In genomic region chr4:178138491-178138890, GRCh38 we compare ENCODE assay signal across 25 cellular contexts.
"Had no signal": no experiment of that assay in that cellular context is flagged by ENCODE, and none has a peak within 500 bp of the region (broad histone marks: within the 10 kb centered on the region; RNA-seq: fewer than 3 reads in every experiment).

No MANE protein-coding gene starts in this region.

- H3K9me3 Mint-ChIP-seq: nephron progenitor cell had no signal

- H3K36me3 Mint-ChIP-seq: naive B cell; naive thymus-derived CD8-positive, alpha-beta T cell; natural killer cell treated with Interleukin-12 subunit alpha and Interleukin-12 subunit beta and Interleukin-15 and Interleukin-18, amount 100 ng/mL, for 72 hours; stimulated activated memory B cell treated with anti-CD40 and anti-IgM and Interleukin-4, amounts not matched to agents 10 μg/mL and 1 μg/mL and 100 μg/mL, for 72 hours; type B pancreatic cell had no signal

- H3K4me3 Mint-ChIP-seq: naive B cell; naive thymus-derived CD8-positive, alpha-beta T cell; natural killer cell treated with Interleukin-12 subunit alpha and Interleukin-12 subunit beta and Interleukin-15 and Interleukin-18, amount 100 ng/mL, for 72 hours; nephron progenitor cell; neural crest cell; stimulated activated memory B cell treated with anti-CD40 and anti-IgM and Interleukin-4, amounts not matched to agents 10 μg/mL and 1 μg/mL and 100 μg/mL, for 72 hours; stimulated activated naive CD8-positive, alpha-beta T cell treated with anti-CD3 and anti-CD28 coated beads, Interleukin-15, amount 100 ng/mL, for 72 hours; type B pancreatic cell had no signal

- H3K27me3 Mint-ChIP-seq: naive B cell; naive thymus-derived CD8-positive, alpha-beta T cell; natural killer cell treated with Interleukin-12 subunit alpha and Interleukin-12 subunit beta and Interleukin-15 and Interleukin-18, amount 100 ng/mL, for 72 hours; progenitor cell of endocrine pancreas; stimulated activated memory B cell treated with anti-CD40 and anti-IgM and Interleukin-4, amounts not matched to agents 10 μg/mL and 1 μg/mL and 100 μg/mL, for 72 hours; stimulated activated naive CD8-positive, alpha-beta T cell treated with anti-CD3 and anti-CD28 coated beads, Interleukin-15, amount 100 ng/mL, for 72 hours; type B pancreatic cell had no signal

- H3K4me1 Mint-ChIP-seq: naive B cell; naive thymus-derived CD8-positive, alpha-beta T cell; nephron progenitor cell; stimulated activated memory B cell treated with anti-CD40 and anti-IgM and Interleukin-4, amounts not matched to agents 10 μg/mL and 1 μg/mL and 100 μg/mL, for 72 hours; stimulated activated naive CD8-positive, alpha-beta T cell treated with anti-CD3 and anti-CD28 coated beads, Interleukin-15, amount 100 ng/mL, for 72 hours had no signal

- DNase-seq: naive B cell; naive thymus-derived CD8-positive, alpha-beta T cell; nephron progenitor cell; occipital lobe; ovary; right lobe of liver; spleen; stimulated activated CD4-positive, alpha-beta T cell treated with anti-CD3 and anti-CD28 coated beads, Interleukin-12 subunit alpha, Interleukin-12 subunit beta, amount 100 ng/mL, for 4 hours; stimulated activated CD4-positive, alpha-beta T cell treated with anti-CD3 and anti-CD28 coated beads, Interleukin-1b, Interleukin-23, amount 100 ng/mL, for 48 hours; stimulated activated CD4-positive, alpha-beta T cell treated with anti-CD3 and anti-CD28 coated beads, Interleukin-4, amount 100 ng/mL, for 1 hour; stimulated activated CD4-positive, alpha-beta T cell treated with anti-CD3 and anti-CD28 coated beads, Interleukin-4, amount 100 ng/mL, for 4 hours; stimulated activated CD8-positive, alpha-beta memory T cell treated with anti-CD3 and anti-CD28 coated beads, Interleukin-4, amount 100 ng/mL, for 48 hours; stimulated activated naive CD4-positive, alpha-beta T cell; stimulated activated naive CD8-positive, alpha-beta T cell treated with anti-CD3 and anti-CD28 coated beads, Interleukin-15, amount 100 ng/mL, for 72 hours; stimulated activated naive CD8-positive, alpha-beta T cell treated with anti-CD3 and anti-CD28 coated beads, Interleukin-15, Interleukin-2, amounts not matched to agents 100 U/mL and 50 U/mL, for 24 hours; substantia nigra; testis; transverse colon had no signal

- ATAC-seq: naive thymus-derived CD8-positive, alpha-beta T cell; natural killer cell treated with Interleukin-12 subunit alpha and Interleukin-12 subunit beta and Interleukin-15 and Interleukin-18, amount 100 ng/mL, for 72 hours; psoas muscle; right cardiac atrium; right lobe of liver; stimulated activated memory B cell treated with anti-CD40 and anti-IgM and Interleukin-4, amounts not matched to agents 10 μg/mL and 1 μg/mL and 100 μg/mL, for 72 hours; stimulated activated naive CD8-positive, alpha-beta T cell treated with anti-CD3 and anti-CD28 coated beads, Interleukin-15, amount 100 ng/mL, for 72 hours; stimulated activated naive CD8-positive, alpha-beta T cell treated with anti-CD3 and anti-CD28 coated beads, Interleukin-15, Interleukin-2, amounts not matched to agents 100 U/mL and 50 U/mL, for 24 hours had no signal

- H3K27ac Mint-ChIP-seq: naive B cell; naive thymus-derived CD8-positive, alpha-beta T cell; natural killer cell treated with Interleukin-12 subunit alpha and Interleukin-12 subunit beta and Interleukin-15 and Interleukin-18, amount 100 ng/mL, for 72 hours; nephron progenitor cell; progenitor cell of endocrine pancreas; stimulated activated memory B cell treated with anti-CD40 and anti-IgM and Interleukin-4, amounts not matched to agents 10 μg/mL and 1 μg/mL and 100 μg/mL, for 72 hours; stimulated activated naive CD8-positive, alpha-beta T cell treated with anti-CD3 and anti-CD28 coated beads, Interleukin-15, amount 100 ng/mL, for 72 hours; type B pancreatic cell had no signal
